In the genomic region with DNA sequence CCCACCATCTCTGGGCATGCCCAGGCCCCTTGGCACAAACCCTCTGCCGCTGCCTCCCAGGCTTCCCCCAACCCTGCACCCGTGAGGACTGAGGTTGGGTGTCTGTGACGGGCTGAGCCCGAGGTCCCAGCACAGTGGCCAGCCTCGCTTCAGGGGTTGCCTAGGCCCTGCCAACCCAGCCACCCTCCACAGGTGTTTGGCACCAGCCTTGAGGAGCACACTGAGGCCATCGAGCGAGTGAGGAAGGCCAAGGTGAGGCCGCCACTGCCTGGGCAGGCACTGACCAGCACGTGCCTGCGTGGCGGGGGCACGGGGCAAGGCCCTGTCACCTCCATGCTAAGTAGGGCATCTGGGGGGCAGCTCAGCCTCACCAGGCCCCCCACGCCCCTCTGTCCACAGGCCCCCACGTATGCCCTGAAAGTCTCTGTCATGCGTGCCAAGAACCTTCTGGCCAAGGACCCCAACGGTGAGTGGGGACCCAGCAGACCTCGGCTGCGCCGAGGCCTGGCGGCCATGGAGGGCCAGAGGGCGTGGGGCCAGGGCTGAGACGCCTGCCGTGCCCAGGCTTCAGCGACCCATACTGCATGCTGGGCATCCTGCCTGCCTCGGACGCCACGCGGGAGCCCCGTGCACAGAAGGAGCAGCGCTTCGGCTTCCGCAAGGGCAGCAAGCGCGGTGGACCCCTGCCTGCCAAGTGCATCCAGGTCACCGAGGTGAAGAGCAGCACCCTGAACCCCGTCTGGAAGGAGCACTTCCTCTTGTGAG, we compare ENCODE assay signal across 1 cellular context.
TF ChIP-seq lines count a peak whose summit lies in the region.

No MANE protein-coding gene starts in this region.

TF ChIP-seq in HEK293, 187 proteins besides CTCF, POLR2A, EP300 and RAD21:
- TF ChIP-seq ZSCAN30 (tag by site-specific recombination; IDR thresholded peaks at IDR 0.05), result no peak
- TF ChIP-seq, protein P1, sequence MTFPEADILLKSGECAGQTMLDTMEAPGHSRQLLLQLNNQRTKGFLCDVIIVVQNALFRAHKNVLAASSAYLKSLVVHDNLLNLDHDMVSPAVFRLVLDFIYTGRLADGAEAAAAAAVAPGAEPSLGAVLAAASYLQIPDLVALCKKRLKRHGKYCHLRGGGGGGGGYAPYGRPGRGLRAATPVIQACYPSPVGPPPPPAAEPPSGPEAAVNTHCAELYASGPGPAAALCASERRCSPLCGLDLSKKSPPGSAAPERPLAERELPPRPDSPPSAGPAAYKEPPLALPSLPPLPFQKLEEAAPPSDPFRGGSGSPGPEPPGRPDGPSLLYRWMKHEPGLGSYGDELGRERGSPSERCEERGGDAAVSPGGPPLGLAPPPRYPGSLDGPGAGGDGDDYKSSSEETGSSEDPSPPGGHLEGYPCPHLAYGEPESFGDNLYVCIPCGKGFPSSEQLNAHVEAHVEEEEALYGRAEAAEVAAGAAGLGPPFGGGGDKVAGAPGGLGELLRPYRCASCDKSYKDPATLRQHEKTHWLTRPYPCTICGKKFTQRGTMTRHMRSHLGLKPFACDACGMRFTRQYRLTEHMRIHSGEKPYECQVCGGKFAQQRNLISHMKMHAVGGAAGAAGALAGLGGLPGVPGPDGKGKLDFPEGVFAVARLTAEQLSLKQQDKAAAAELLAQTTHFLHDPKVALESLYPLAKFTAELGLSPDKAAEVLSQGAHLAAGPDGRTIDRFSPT (tag by site-specific recombination; IDR thresholded peaks at IDR 0.05), result peak; percentile 77; the same call in 1 of the 2 replicates
- TF ChIP-seq SCRT2 (tag by site-specific recombination; IDR thresholded peaks at IDR 0.05), result peak; percentile 71
- TF ChIP-seq ZNF654 (tag by site-specific recombination; IDR thresholded peaks at IDR 0.05; ENCODE audit: low read depth), result no peak
- 0 out of 2 replicates have a peak, but pooled peaks have one; percentile 21 for TF ChIP-seq ZNF600 (tag by site-specific recombination; IDR thresholded peaks at IDR 0.05)
